Comparison of ENCODE assay signal across 19 cellular contexts in the genomic region with DNA sequence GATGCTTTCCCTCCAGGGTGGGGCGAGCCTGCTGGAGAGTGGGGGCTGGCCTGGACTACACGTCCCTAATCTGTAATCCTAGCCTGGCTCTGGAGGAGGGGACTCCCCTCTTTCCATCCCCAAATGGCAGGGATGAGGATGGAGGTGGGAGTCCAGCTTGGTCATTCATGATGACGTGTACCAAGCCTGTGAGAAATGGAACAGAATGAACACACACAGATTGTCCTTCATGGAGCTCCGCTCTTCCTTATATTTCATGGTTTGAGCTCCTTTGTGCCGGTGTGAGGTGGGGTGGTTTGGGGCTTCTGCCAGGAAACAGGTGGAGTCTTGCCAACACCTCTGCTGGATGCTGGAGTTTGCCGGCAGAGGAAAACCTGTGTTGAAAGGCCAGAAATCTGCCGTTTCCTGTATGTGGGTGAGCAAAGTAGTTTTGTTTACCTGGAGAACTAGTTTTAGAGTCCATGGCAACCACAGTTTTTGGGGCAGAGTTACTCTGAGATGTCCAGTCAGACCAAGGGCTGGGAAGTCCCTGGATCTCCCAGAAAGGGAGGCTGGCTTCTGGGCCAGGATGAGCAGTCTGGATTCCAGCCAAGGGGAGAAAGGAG.
DNase-seq lines count a peak whose midpoint lies in the region; ATAC-seq and TF ChIP-seq lines count a peak whose summit lies in the region.
"Had no signal": no experiment of that assay in that cellular context is flagged by ENCODE, and none has a peak within 500 bp of the region (broad histone marks: within the 10 kb centered on the region; RNA-seq: fewer than 3 reads in every experiment).

No MANE protein-coding gene starts in this region.

- WGBS in psoas muscle, 3 donors, result 42 to 48% (median 45%) methylated on average over 7 of the region's 7 CpGs

- H3K27ac ChIP-seq in psoas muscle, result no peak overlapping the region
- H3K27ac ChIP-seq: ascending aorta had no signal

- no peak for ATAC-seq in psoas muscle
- ATAC-seq: naive thymus-derived CD8-positive, alpha-beta T cell; Panc1; stimulated activated naive CD8-positive, alpha-beta T cell treated with anti-CD3 and anti-CD28 coated beads, Interleukin-15, amount 100 ng/mL, for 72 hours; T-cell had no signal

- no peaks in the 10 kb centered on the region for H3K36me3 Mint-ChIP-seq in immature natural killer cell
- H3K36me3 Mint-ChIP-seq: T-cell had no signal

- no peaks in the 10 kb centered on the region for H3K9me3 ChIP-seq in psoas muscle
- H3K9me3 ChIP-seq: ascending aorta had no signal

- no peak for TF ChIP-seq CTCF in psoas muscle (IDR thresholded peaks at IDR 0.05)

- peaks cover 0 to 3% (median 0%) of the 10 kb centered on the region in 6 donors for H3K9me3 Mint-ChIP-seq in immature natural killer cell
- H3K9me3 Mint-ChIP-seq: activated B cell treated with CpG ODN at 0.5 μM for 24 hours, T-cell had no signal

- H3K27me3 ChIP-seq in psoas muscle (ENCODE audit: insufficient read depth in 3 of 3, low read length in 2 of 3), result peaks cover 0 to 2% (median 0%) of the 10 kb centered on the region in 3 donors
- H3K27me3 ChIP-seq: ascending aorta had no signal

- intact Hi-C loops in psoas muscle (cut with DNase I), result no loop called here

- H3K36me3 ChIP-seq in psoas muscle (ENCODE audit: insufficient read depth in 1 of 2, low read depth in 1 of 2), result no peaks in the 10 kb centered on the region
- H3K36me3 ChIP-seq: ascending aorta had no signal

- H3K4me1 ChIP-seq in psoas muscle, result no peaks in the 10 kb centered on the region
- H3K4me1 ChIP-seq: ascending aorta had no signal

- H3K4me1 Mint-ChIP-seq in immature natural killer cell, result no peaks in the 10 kb centered on the region
- H3K4me1 Mint-ChIP-seq: activated B cell treated with CpG ODN at 0.5 μM for 24 hours; stimulated activated naive CD8-positive, alpha-beta T cell treated with anti-CD3 and anti-CD28 coated beads, Interleukin-15, amount 100 ng/mL, for 72 hours; T-cell had no signal

- H3K4me3 ChIP-seq in psoas muscle, result no peak overlapping the region
- H3K4me3 ChIP-seq: ascending aorta, lung had no signal

- peak; percentile 20 for DNase-seq in A172 (ENCODE audit: low spot score)
- DNase-seq in NCI-H1092 (lab: John Stamatoyannopoulos, UW), result peak; percentile 55
- DNase-seq in amniotic epithelial cell (ENCODE audit: low read depth), result peak; percentile 12
- DNase-seq in islet precursor cell, result peak; percentile 77
- no peak for DNase-seq in cortex of kidney (lab: John Stamatoyannopoulos, UW)
- DNase-seq in psoas muscle, result no peak
- no peak for DNase-seq in immature natural killer cell
- DNase-seq in activated CD4-positive, alpha-beta T cell treated with anti-CD3 and anti-CD28 coated beads, Interleukin-2, amount 50 U/mL, for 4 hours, result no peak
- DNase-seq: activated B cell treated with CpG ODN at 0.5 μM for 24 hours; activated gamma-delta T cell treated with Interleukin-2 at 50 U/mL for 16 hours; Calu3; HCEC 1CT; naive thymus-derived CD8-positive, alpha-beta T cell; stimulated activated naive CD8-positive, alpha-beta T cell treated with anti-CD3 and anti-CD28 coated beads, Interleukin-15, amount 100 ng/mL, for 72 hours; T-cell had no signal

- peaks cover 2 to 5% (median 2%) of the 10 kb centered on the region in 3 donors for H3K27me3 Mint-ChIP-seq in immature natural killer cell (ENCODE audit: low read depth in 3 of 3)

- H3K4me3 Mint-ChIP-seq in immature natural killer cell, result no peak overlapping the region
- H3K4me3 Mint-ChIP-seq: activated B cell treated with CpG ODN at 0.5 μM for 24 hours; naive thymus-derived CD8-positive, alpha-beta T cell; stimulated activated naive CD8-positive, alpha-beta T cell treated with anti-CD3 and anti-CD28 coated beads, Interleukin-15, amount 100 ng/mL, for 72 hours; T-cell had no signal

- H3K27ac Mint-ChIP-seq in immature natural killer cell, result no peak overlapping the region
- H3K27ac Mint-ChIP-seq: activated B cell treated with CpG ODN at 0.5 μM for 24 hours; naive thymus-derived CD8-positive, alpha-beta T cell; progenitor cell of endocrine pancreas; stimulated activated naive CD8-positive, alpha-beta T cell treated with anti-CD3 and anti-CD28 coated beads, Interleukin-15, amount 100 ng/mL, for 72 hours; T-cell had no signal

Comparison
In these comparisons a context has a peak if more than half of its experiments do, and no peak if none do; other contexts are left out.
1. DNase-seq: peak in A172 (single experiment), NCI-H1092 (single experiment), amniotic epithelial cell (single experiment) and islet precursor cell (single experiment); none in cortex of kidney (single experiment), psoas muscle (0 of 2), immature natural killer cell (0 of 3) and activated CD4-positive, alpha-beta T cell treated with anti-CD3 and anti-CD28 coated beads, Interleukin-2, amount 50 U/mL, for 4 hours (0 of 2).